ENCODE assay signal across 2 cellular contexts in genomic region chr5:119338326-119338957, GRCh38.
TF ChIP-seq lines count a peak whose summit lies in the region.

No MANE protein-coding gene starts in this region.

TF ChIP-seq in SK-N-SH treated with all-trans-retinoic acid at 6 μM for 48 hours, 23 proteins besides CTCF, POLR2A, EP300 and RAD21:
- TF ChIP-seq BACH2 (CRISPR knock-in tag; IDR thresholded peaks at IDR 0.05; ENCODE audit: borderline replicate concordance) (no peak), CREB5 (CRISPR knock-in tag; IDR thresholded peaks at IDR 0.05; ENCODE audit: low read depth) (no peak), PPARA (CRISPR knock-in tag; IDR thresholded peaks at IDR 0.05; ENCODE audit: borderline replicate concordance) (no peak), ZNF8 (CRISPR knock-in tag; IDR thresholded peaks at IDR 0.05) (no peak)

TF ChIP-seq in HepG2, 621 proteins besides CTCF, POLR2A, EP300 and RAD21:
- TF ChIP-seq ZNF775 (CRISPR knock-in tag; IDR thresholded peaks at IDR 0.05; ENCODE audit: borderline replicate concordance) (no peak), ZNF629 (CRISPR knock-in tag; conservative IDR thresholded peaks at IDR 0.05) (no peak), PRPF4 (IDR thresholded peaks at IDR 0.05; ENCODE audit: low read depth, low read length, poor library complexity, severe bottlenecking) (no peak)
